Comparison of ENCODE assay signal across 8 cellular contexts in the genomic region with DNA sequence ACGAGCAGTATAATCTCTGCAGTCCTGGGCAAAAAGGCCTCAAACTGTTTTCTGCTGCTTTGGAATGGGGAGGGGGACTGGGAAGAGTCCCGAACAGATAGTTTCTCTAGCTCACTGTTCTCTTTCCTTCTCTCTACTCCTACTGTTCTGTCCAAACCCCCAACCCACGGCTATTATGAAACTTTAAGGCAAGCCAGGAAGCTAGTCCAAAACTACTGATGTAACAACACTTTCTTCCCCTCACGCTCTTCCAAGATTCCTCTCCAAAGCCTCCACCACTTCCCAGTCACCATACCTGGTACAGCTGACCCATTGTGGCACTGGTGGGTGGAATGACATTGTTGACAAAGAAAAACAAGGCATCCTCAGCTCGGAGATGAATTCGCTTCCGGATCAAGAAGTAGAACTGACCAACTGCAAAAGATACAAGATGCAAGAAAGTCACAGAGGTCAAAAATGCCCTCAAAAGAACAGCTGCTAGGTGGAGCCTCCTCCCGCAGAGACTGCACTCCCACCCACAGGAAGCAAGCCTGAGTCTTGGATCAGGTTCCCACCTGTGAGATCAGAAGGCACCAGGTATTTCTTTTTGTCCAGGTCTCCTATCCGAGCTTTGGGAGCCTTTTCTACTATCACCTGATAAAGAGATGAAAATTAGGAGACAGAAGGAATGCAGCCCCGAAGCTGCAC. TPM values are rescaled to one million over a fixed set of nuclear protein-coding genes. Genes with fewer than 3 reads are reported as not detected.
A peak's percentile ranks its signal among the peaks of the same experiment; 100 is the strongest.
DNase-seq lines count a peak whose midpoint lies in the region; ATAC-seq, FAIRE-seq and TF ChIP-seq lines count a peak whose summit lies in the region.

No MANE protein-coding gene starts in this region.

- DNase-seq in activated naive CD4-positive, alpha-beta T cell treated with anti-CD3 and anti-CD28 coated beads for 36 hours, result no peak
- DNase-seq in activated naive CD4-positive, alpha-beta T cell treated with anti-CD3 and anti-CD28 coated beads, Interleukin-2, amount 50 U/mL, for 16 hours, result no peak
- DNase-seq in astrocyte (ENCODE audit: low read depth) (no peak), lower lobe of right lung (no peak), upper lobe of left lung (no peak), amniotic stem cell (lab: John Stamatoyannopoulos, UW) (no peak), NCI-H345 (lab: John Stamatoyannopoulos, UW) (no peak)

- H3K9ac ChIP-seq in astrocyte (ENCODE audit: low read length), result peak overlapping the region; percentile 99

- peaks cover 28% of the 10 kb centered on the region for H3K36me3 Mint-ChIP-seq in activated naive CD4-positive, alpha-beta T cell treated with anti-CD3 and anti-CD28 coated beads for 36 hours (ENCODE audit: low read depth)
- H3K36me3 Mint-ChIP-seq in astrocyte (ENCODE audit: low read depth, unreplicated experiment), result peaks cover 6% of the 10 kb centered on the region

- no peaks in the 10 kb centered on the region for H3K27me3 ChIP-seq in astrocyte (ENCODE audit: insufficient read depth, low read length)
- H3K27me3 ChIP-seq in lower lobe of right lung (ENCODE audit: low read depth), result no peaks in the 10 kb centered on the region
- no peaks in the 10 kb centered on the region for H3K27me3 ChIP-seq in upper lobe of left lung

- no peaks in the 10 kb centered on the region for H3K9me3 Mint-ChIP-seq in activated naive CD4-positive, alpha-beta T cell treated with anti-CD3 and anti-CD28 coated beads for 36 hours
- H3K9me3 Mint-ChIP-seq in astrocyte (ENCODE audit: unreplicated experiment), result no peaks in the 10 kb centered on the region

- H3K36me3 ChIP-seq in astrocyte (ENCODE audit: insufficient read depth, low read length) (peaks cover 33% of the 10 kb centered on the region), lower lobe of right lung (peaks cover 55% of the 10 kb centered on the region), upper lobe of left lung (peaks cover 0 to 43% (median 35%) of the 10 kb centered on the region in 4 donors)

- H2AFZ ChIP-seq in astrocyte (ENCODE audit: low read depth, low read length), result no peak overlapping the region

- intact Hi-C loops in activated naive CD4-positive, alpha-beta T cell treated with anti-CD3 and anti-CD28 coated beads for 36 hours (cut with micrococcal nuclease), result no loop called here
- intact Hi-C loops in lower lobe of right lung (cut with DNase I), result no loop called here

- H3K4me1 ChIP-seq in astrocyte (ENCODE audit: insufficient read depth, low read length) (peaks cover 29% of the 10 kb centered on the region), lower lobe of right lung (peaks cover 39% of the 10 kb centered on the region), upper lobe of left lung (peaks cover 23 to 44% (median 34%) of the 10 kb centered on the region in 4 donors)

- no peaks in the 10 kb centered on the region for H3K27me3 Mint-ChIP-seq in activated naive CD4-positive, alpha-beta T cell treated with anti-CD3 and anti-CD28 coated beads for 36 hours (ENCODE audit: low read depth)
- no peaks in the 10 kb centered on the region for H3K27me3 Mint-ChIP-seq in astrocyte (ENCODE audit: low read depth, unreplicated experiment)

- ATAC-seq in lower lobe of right lung, result no peak
- ATAC-seq in upper lobe of left lung (ENCODE audit: low FRiP score in 2 of 2), result no peak
- ATAC-seq in HG02759 (IDR thresholded peaks at IDR 0.05; ENCODE audit: unreplicated experiment), result no peak

- TF ChIP-seq CTCF in astrocyte (IDR thresholded peaks at IDR 0.05; ENCODE audit: insufficient read depth, low read depth, low read length) (no peak), lower lobe of right lung (IDR thresholded peaks at IDR 0.05) (no peak), upper lobe of left lung (IDR thresholded peaks at IDR 0.05) (no peak)

- H3K9me3 ChIP-seq in astrocyte (ENCODE audit: insufficient read depth, low read depth, low read length), result no peaks in the 10 kb centered on the region
- H3K9me3 ChIP-seq in lower lobe of right lung, result no peaks in the 10 kb centered on the region
- no peaks in the 10 kb centered on the region for H3K9me3 ChIP-seq in upper lobe of left lung

- no peak for FAIRE-seq in astrocyte (lab: Jason Lieb, UNC)

- H3K4me3 Mint-ChIP-seq in activated naive CD4-positive, alpha-beta T cell treated with anti-CD3 and anti-CD28 coated beads for 36 hours, result peak overlapping the region; percentile 94
- H3K4me3 Mint-ChIP-seq in astrocyte (ENCODE audit: unreplicated experiment), result peak overlapping the region; percentile 94

- CTCF ChIA-PET in activated naive CD4-positive, alpha-beta T cell treated with anti-CD3 and anti-CD28 coated beads for 36 hours (lab: Charles Lee), result interaction anchor here (0.6 to 2.7 kb wide), 5 partner anchors 21 to 240 kb away, joined by 3 to 16 read pairs (median 3); a partner anchor contains a TSS

- peaks cover 23% of the 10 kb centered on the region for H4K20me1 ChIP-seq in astrocyte (ENCODE audit: insufficient read depth, low read length)

- H3K4me1 Mint-ChIP-seq in activated naive CD4-positive, alpha-beta T cell treated with anti-CD3 and anti-CD28 coated beads for 36 hours (ENCODE audit: low read depth), result peaks cover 47% of the 10 kb centered on the region
- H3K4me1 Mint-ChIP-seq in astrocyte (ENCODE audit: low read depth, unreplicated experiment), result peaks cover 21% of the 10 kb centered on the region

- H3K4me3 ChIP-seq in astrocyte (ENCODE audit: insufficient read depth, low read depth, low read length) (peak overlapping the region; percentile 92), lower lobe of right lung (peak overlapping the region; percentile 95), upper lobe of left lung (peak overlapping the region; percentile 33 to 99 (median 80))

- TF ChIP-seq EP300 in upper lobe of left lung (IDR thresholded peaks at IDR 0.05), result no peak

- H3K79me2 ChIP-seq in astrocyte (ENCODE audit: insufficient read depth, low read length), result peaks cover 63% of the 10 kb centered on the region

- H3K27ac ChIP-seq in astrocyte (ENCODE audit: low read depth, low read length), result peak overlapping the region; percentile 98
- H3K27ac ChIP-seq in lower lobe of right lung, result peak overlapping the region; percentile 96
- H3K27ac ChIP-seq in upper lobe of left lung, result peak overlapping the region; percentile 92 to 100 (median 97)

- TF ChIP-seq POLR2A in upper lobe of left lung (IDR thresholded peaks at IDR 0.05), result no peak

- peak overlapping the region; percentile 99 for H3K4me2 ChIP-seq in astrocyte (ENCODE audit: low read length)

- peak overlapping the region; percentile 98 for H3K27ac Mint-ChIP-seq in activated naive CD4-positive, alpha-beta T cell treated with anti-CD3 and anti-CD28 coated beads for 36 hours
- peak overlapping the region; percentile 98 for H3K27ac Mint-ChIP-seq in astrocyte (ENCODE audit: unreplicated experiment)

- WGBS in upper lobe of left lung, 2 donors, result 27 to 42% methylated on average over 10 of the region's 10 CpGs

RNA-seq across cellular contexts. Expression of a gene that starts 1.1 kb away (rescaled TPM):
- total RNA-seq in activated naive CD4-positive, alpha-beta T cell treated with anti-CD3 and anti-CD28 coated beads for 36 hours, result 100 to 1,000 TPM; 137 to 152 TPM
- 434 and 454 TPM in 2 replicates for total RNA-seq in astrocyte
- 587 TPM for total RNA-seq in lower lobe of right lung
- 100 to 1,000 TPM; 381 to 631 (median 601) TPM for total RNA-seq in upper lobe of left lung

RNA-seq across cellular contexts. Expression of a gene that starts 1.9 kb away (rescaled TPM):
- 10 to 100 TPM in 1 of 2 experiments, 1 to 10 TPM in 1; 8.4 to 10.0 TPM for total RNA-seq in activated naive CD4-positive, alpha-beta T cell treated with anti-CD3 and anti-CD28 coated beads for 36 hours
- total RNA-seq in astrocyte, result 78.0 and 89.5 TPM in 2 replicates
- total RNA-seq in lower lobe of right lung, result 33.9 TPM
- total RNA-seq in upper lobe of left lung, result 10 to 100 TPM; 25.4 to 54.5 (median 31.2) TPM

RNA-seq across cellular contexts. Expression of a gene that starts 6.9 kb away (rescaled TPM):
- total RNA-seq in activated naive CD4-positive, alpha-beta T cell treated with anti-CD3 and anti-CD28 coated beads for 36 hours, result 10 to 100 TPM; 26.7 to 29.4 TPM
- total RNA-seq in astrocyte (30.2 and 34.4 TPM in 2 replicates), lower lobe of right lung (46.4 TPM), upper lobe of left lung (10 to 100 TPM; 40.4 to 70.2 (median 42.4) TPM)

RNA-seq across cellular contexts. Expression of a gene that starts 10.3 kb away (rescaled TPM):
- 100 to 1,000 TPM; 147 to 152 TPM for total RNA-seq in activated naive CD4-positive, alpha-beta T cell treated with anti-CD3 and anti-CD28 coated beads for 36 hours
- total RNA-seq in astrocyte (102 and 103 TPM in 2 replicates), lower lobe of right lung (140 TPM), upper lobe of left lung (100 to 1,000 TPM in 2 of 6 donors, 10 to 100 TPM in 4; 62.9 to 139 (median 75.0) TPM)

RNA-seq across cellular contexts. Expression of a gene that starts 10.8 kb away (rescaled TPM):
- total RNA-seq in activated naive CD4-positive, alpha-beta T cell treated with anti-CD3 and anti-CD28 coated beads for 36 hours, result 10 to 100 TPM; 52.4 to 53.5 TPM
- 24.9 and 25.4 TPM in 2 replicates for total RNA-seq in astrocyte
- total RNA-seq in lower lobe of right lung, result 33.2 TPM
- 10 to 100 TPM in 5 of 6 donors, 1 to 10 TPM in 1; 5.2 to 36.3 (median 21.0) TPM for total RNA-seq in upper lobe of left lung
